30 cellular contexts compared by ENCODE assay signal in genomic region chr5:170885779-170886178, GRCh38. TPM values are rescaled to one million over a fixed set of nuclear protein-coding genes. Genes with fewer than 3 reads are reported as not detected.
DNase-seq lines count a peak whose midpoint lies in the region; ATAC-seq, FAIRE-seq and TF ChIP-seq lines count a peak whose summit lies in the region.
"Had no signal": no experiment of that assay in that cellular context is flagged by ENCODE, and none has a peak within 500 bp of the region (broad histone marks: within the 10 kb centered on the region; RNA-seq: fewer than 3 reads in every experiment).

No MANE protein-coding gene starts in this region.

- no peaks in the 10 kb centered on the region for H4K20me1 ChIP-seq in endothelial cell of umbilical vein (replicated peaks; ENCODE audit: control insufficient read depth, extremely low read depth, insufficient read depth, low read length)
- H4K20me1 ChIP-seq: BLaER1 had no signal

- H3K4me3 ChIP-seq in endothelial cell of umbilical vein (replicated peaks in 1 of 3; ENCODE audit: insufficient read depth in 1 of 3, low read depth in 1 of 3, low read length in 3 of 3) (no peak overlapping the region), lower leg skin (ENCODE audit: low read depth, poor library complexity, severe bottlenecking) (no peak overlapping the region), colonic mucosa (no peak overlapping the region)
- H3K4me3 ChIP-seq: adrenal gland, BLaER1, Peyer's patch, spleen, stomach, uterus had no signal

- H3K79me2 ChIP-seq in endothelial cell of umbilical vein (ENCODE audit: control insufficient read depth, insufficient read depth, low read length) = no peaks in the 10 kb centered on the region

- H3K4me2 ChIP-seq in endothelial cell of umbilical vein (ENCODE audit: insufficient read depth, low read length) = no peak overlapping the region
- H3K4me2 ChIP-seq: BLaER1 had no signal

- peak; percentile 71 for FAIRE-seq in endothelial cell of umbilical vein (lab: Jason Lieb, UNC)
- FAIRE-seq: G401.6 had no signal

- peaks cover 14% of the 10 kb centered on the region for H3K36me3 Mint-ChIP-seq in HFFc6 (ENCODE audit: low read depth)
- H3K36me3 Mint-ChIP-seq in activated T-cell treated with anti-CD3 and anti-CD28 coated beads, Interleukin-2, amount 50 U/mL, for 4 hours (ENCODE audit: insufficient read depth) = no peaks in the 10 kb centered on the region

- H3K4me1 Mint-ChIP-seq in HFFc6 (ENCODE audit: low read depth) = peaks cover 32% of the 10 kb centered on the region
- no peaks in the 10 kb centered on the region for H3K4me1 Mint-ChIP-seq in activated T-cell treated with anti-CD3 and anti-CD28 coated beads, Interleukin-2, amount 50 U/mL, for 4 hours (ENCODE audit: low read depth)
- H3K4me1 Mint-ChIP-seq: brain, natural killer cell had no signal

- no peaks in the 10 kb centered on the region for H3K27me3 Mint-ChIP-seq in HFFc6 (ENCODE audit: insufficient read depth)
- no peaks in the 10 kb centered on the region for H3K27me3 Mint-ChIP-seq in activated T-cell treated with anti-CD3 and anti-CD28 coated beads, Interleukin-2, amount 50 U/mL, for 4 hours (ENCODE audit: low read depth)
- H3K27me3 Mint-ChIP-seq: brain had no signal

- no peak overlapping the region for H3K4me3 Mint-ChIP-seq in HFFc6
- H3K4me3 Mint-ChIP-seq in activated T-cell treated with anti-CD3 and anti-CD28 coated beads, Interleukin-2, amount 50 U/mL, for 4 hours = no peak overlapping the region
- H3K4me3 Mint-ChIP-seq: activated CD8-positive, alpha-beta T cell treated with anti-CD3 and anti-CD28 coated beads for 36 hours; activated naive CD4-positive, alpha-beta T cell treated with anti-CD3 and anti-CD28 coated beads for 36 hours; brain; natural killer cell had no signal

- intact Hi-C loops in endothelial cell of umbilical vein (cut with micrococcal nuclease) = no loop called here
- intact Hi-C loops in lower leg skin (cut with DNase I; ENCODE audit: low total_unique reads) = no loop called here
- intact Hi-C loops in colonic mucosa (cut with DNase I) = no loop called here

- H3K27me3 ChIP-seq in endothelial cell of umbilical vein (ENCODE audit: control insufficient read depth in 2 of 2, insufficient read depth in 2 of 2, low read length in 2 of 2) (no peaks in the 10 kb centered on the region), colonic mucosa (no peaks in the 10 kb centered on the region)
- H3K27me3 ChIP-seq: adrenal gland, BLaER1, Peyer's patch, spleen, stomach, uterus had no signal

- H2AFZ ChIP-seq in endothelial cell of umbilical vein (ENCODE audit: low read depth, low read length) = no peak overlapping the region

- peak overlapping the region; percentile 48 for H3K27ac ChIP-seq in endothelial cell of umbilical vein (ENCODE audit: insufficient read depth, low read depth, low read length)
- no peak overlapping the region for H3K27ac ChIP-seq in colonic mucosa
- H3K27ac ChIP-seq: adrenal gland, BLaER1, Peyer's patch, spleen, uterus had no signal

- H3K4me1 ChIP-seq in endothelial cell of umbilical vein (ENCODE audit: control insufficient read depth, extremely low read depth, insufficient read depth, low read length) (peaks cover 3% of the 10 kb centered on the region), colonic mucosa (no peaks in the 10 kb centered on the region)
- H3K4me1 ChIP-seq: BLaER1, Peyer's patch, spleen, uterus had no signal

- TF ChIP-seq CTCF in HFFc6 (IDR thresholded peaks at IDR 0.05) (no peak), endothelial cell of umbilical vein (IDR thresholded peaks at IDR 0.05; ENCODE audit: extremely low read depth in 1 of 2, insufficient read depth in 1 of 2, low read depth in 1 of 2, low read length in 2 of 2) (no peak), lower leg skin (IDR thresholded peaks at IDR 0.05) (no peak), colonic mucosa (IDR thresholded peaks at IDR 0.05) (no peak)

- H3K27ac Mint-ChIP-seq in HFFc6 = peak overlapping the region; percentile 68
- H3K27ac Mint-ChIP-seq: activated CD8-positive, alpha-beta T cell treated with anti-CD3 and anti-CD28 coated beads for 36 hours; activated naive CD4-positive, alpha-beta T cell treated with anti-CD3 and anti-CD28 coated beads for 36 hours; natural killer cell had no signal

- dilution Hi-C loops in endothelial cell of umbilical vein (cut with MboI; ENCODE audit: extremely low pct_ligation_motif_present, low sequenced_read_pairs) = no loop called here

- CTCF ChIA-PET in endothelial cell of umbilical vein (lab: Charles Lee) = interaction anchor here (1.0 kb wide), 1 partner anchor 9 kb away, joined by 3 read pairs; no protein-coding TSS in a partner anchor

- WGBS in lower leg skin, 2 donors = 86 to 87% methylated on average over 2 of the region's 2 CpGs

- H3K9me1 ChIP-seq in endothelial cell of umbilical vein (replicated peaks; ENCODE audit: control insufficient read depth, extremely low read depth, insufficient read depth, low read length) = no peaks in the 10 kb centered on the region

- POLR2A ChIA-PET in endothelial cell of umbilical vein (lab: Charles Lee) = no interaction called here

- BruUV-seq in endothelial cell of umbilical vein (replicated peaks; lab: Mats Ljungman, UMichigan) = no TSS peak

- ATAC-seq in activated T-cell treated with anti-CD3 and anti-CD28 coated beads, Interleukin-2, amount 50 U/mL, for 4 hours = no peak
- ATAC-seq: activated CD8-positive, alpha-beta T cell treated with anti-CD3 and anti-CD28 coated beads for 36 hours; left ventricle myocardium superior; natural killer cell; right cardiac atrium had no signal

- H3K36me3 ChIP-seq in endothelial cell of umbilical vein (ENCODE audit: control insufficient read depth in 2 of 2, extremely low read depth in 1 of 2, insufficient read depth in 2 of 2, low read length in 2 of 2) (no peaks in the 10 kb centered on the region), colonic mucosa (no peaks in the 10 kb centered on the region)
- H3K36me3 ChIP-seq: adrenal gland, BLaER1, Peyer's patch, spleen, stomach, uterus had no signal

- H3K9me3 ChIP-seq in endothelial cell of umbilical vein (replicated peaks; ENCODE audit: control insufficient read depth, insufficient read depth, low read length) = no peaks in the 10 kb centered on the region
- H3K9me3 ChIP-seq in colonic mucosa = no peaks in the 10 kb centered on the region
- H3K9me3 ChIP-seq: adrenal gland, BLaER1, Peyer's patch, spleen, stomach, uterus had no signal

- H3K9me3 Mint-ChIP-seq in HFFc6 = no peaks in the 10 kb centered on the region
- no peaks in the 10 kb centered on the region for H3K9me3 Mint-ChIP-seq in activated T-cell treated with anti-CD3 and anti-CD28 coated beads, Interleukin-2, amount 50 U/mL, for 4 hours
- H3K9me3 Mint-ChIP-seq: activated CD8-positive, alpha-beta T cell treated with anti-CD3 and anti-CD28 coated beads for 36 hours; activated naive CD4-positive, alpha-beta T cell treated with anti-CD3 and anti-CD28 coated beads for 36 hours; brain; natural killer cell had no signal

- DNase-seq in HFFc6 (no peak), endothelial cell of umbilical vein (ENCODE audit: low read depth, low spot score) (peak; percentile 52), lung microvascular endothelial cell (ENCODE audit: low read depth in 2 of 2) (peak; percentile 3 to 39), renal cortical epithelial cell (ENCODE audit: low read depth) (peak; percentile 77), lower leg skin (ENCODE audit: low spot score in 2 of 2) (no peak), colonic mucosa (no peak), NCI-H510A treated with DMSO at 0.1 percent for 48 hours (lab: John Stamatoyannopoulos, UW) (no peak)
- DNase-seq in activated T-cell treated with anti-CD3 and anti-CD28 coated beads, Interleukin-2, amount 50 U/mL, for 4 hours = no peak
- DNase-seq: activated CD4-positive, CD25-positive, alpha-beta regulatory T cell treated with anti-CD3 and anti-CD28 coated beads, Interleukin-2, amount 50 U/mL, for 72 hours; activated CD8-positive, alpha-beta memory T cell treated with anti-CD3 and anti-CD28 coated beads, Interleukin-2, amount 50 U/mL, for 48 hours; activated CD8-positive, alpha-beta T cell treated with anti-CD3 and anti-CD28 coated beads for 36 hours; activated naive CD4-positive, alpha-beta T cell treated with anti-CD3 and anti-CD28 coated beads for 36 hours; adrenal gland; glutamatergic neuron; HCEC 1CT; Karpas-422; left ventricle myocardium superior; natural killer cell; NCI-H146; NCI-H748 treated with DMSO at 0.1 percent for 48 hours; Peyer's patch; right cardiac atrium; SHP77; spleen; stomach; T-helper 2 cell; uterus had no signal

- TF ChIP-seq POLR2A in endothelial cell of umbilical vein (IDR thresholded peaks at IDR 0.05; ENCODE audit: low read depth, low read length) (no peak), lower leg skin (IDR thresholded peaks at IDR 0.05) (no peak)

- H3K9ac ChIP-seq in endothelial cell of umbilical vein (replicated peaks; ENCODE audit: extremely low read depth, insufficient read depth, low read length) = no peak overlapping the region
- no peak overlapping the region for H3K9ac ChIP-seq in colonic mucosa (ENCODE audit: low read depth in 2 of 2, low read length in 2 of 2)
- H3K9ac ChIP-seq: BLaER1 had no signal

TF ChIP-seq in endothelial cell of umbilical vein, 7 proteins besides CTCF, POLR2A, EP300 and RAD21 (continues in another document):
- TF ChIP-seq JUN (IDR thresholded peaks at IDR 0.05; ENCODE audit: borderline replicate concordance, insufficient read depth, insufficient read length, low read depth) (no peak), GATA2 (IDR thresholded peaks at IDR 0.05; ENCODE audit: insufficient read depth, insufficient read length, low read depth, low read length) (no peak), MYC (IDR thresholded peaks at IDR 0.05; ENCODE audit: low read depth, low read length) (no peak), FOS (IDR thresholded peaks at IDR 0.05; ENCODE audit: borderline replicate concordance, insufficient read depth, low read length) (no peak), EZH2 (IDR thresholded peaks at IDR 0.05; ENCODE audit: borderline replicate concordance, low read depth, low read length, severe bottlenecking) (no peak)

RNA-seq across cellular contexts. Expression of gene RANBP17, which starts 24.0 kb away (rescaled TPM):
- total RNA-seq in HFFc6 (2021; fragmentation: NEBNext Ultra II Directional; extraction: Animal tissue kit (Norgen Biotek cat#: 25700)) = 1 to 10 TPM; 3.3 to 7.2 (median 4.9) TPM
- total RNA-seq in endothelial cell of umbilical vein (13.6 and 17.1 TPM in 2 replicates), lung microvascular endothelial cell (4.0 and 4.8 TPM in 2 replicates), renal cortical epithelial cell (5.7 and 9.6 TPM in 2 replicates), lower leg skin (1 to 10 TPM in 2 of 4 donors, under 1 TPM in 2; 0.38 to 5.1 (median 1.4) TPM), colonic mucosa (1 to 10 TPM; 7.9 to 9.4 TPM)
- polyA plus RNA-seq in endothelial cell of umbilical vein = 5.6 and 6.1 TPM in 2 replicates
- polyA plus RNA-seq in endothelial cell of umbilical vein (2011; cell fraction: cytosol; rRNA removed) = 3.4 and 3.8 TPM in 2 replicates
- polyA plus RNA-seq in endothelial cell of umbilical vein (2011; cell fraction: nucleus; rRNA removed) = 35.5 and 37.9 TPM in 2 replicates
- 4.7 and 6.3 TPM in 2 replicates for polyA plus RNA-seq in endothelial cell of umbilical vein (2012)
- polyA minus RNA-seq in endothelial cell of umbilical vein = 28.3 and 33.3 TPM in 2 replicates
- 5.8 TPM for polyA minus RNA-seq in endothelial cell of umbilical vein (2011; cell fraction: cytosol; rRNA and poly(A)+ RNA removed)
- polyA minus RNA-seq in endothelial cell of umbilical vein (2011; cell fraction: nucleus; rRNA and poly(A)+ RNA removed) = 87.4 and 135 TPM in 2 replicates
- under 1 TPM in 1 of 3 donors, not detected in 2; 0.34 TPM for total RNA-seq in activated T-cell treated with anti-CD3 and anti-CD28 coated beads, Interleukin-2, amount 50 U/mL, for 4 hours
- total RNA-seq: activated CD8-positive, alpha-beta T cell treated with anti-CD3 and anti-CD28 coated beads for 36 hours; activated naive CD4-positive, alpha-beta T cell treated with anti-CD3 and anti-CD28 coated beads for 36 hours had no signal

Comparison
In these comparisons a context has a peak if more than half of its experiments do, and no peak if none do; other contexts are left out.
1. DNase-seq: peak in endothelial cell of umbilical vein (single experiment), lung microvascular endothelial cell (2 of 2) and renal cortical epithelial cell (single experiment); none in HFFc6 (single experiment), lower leg skin (0 of 2), colonic mucosa (single experiment), activated T-cell treated with anti-CD3 and anti-CD28 coated beads, Interleukin-2, amount 50 U/mL, for 4 hours (single experiment) and NCI-H510A treated with DMSO at 0.1 percent for 48 hours (single experiment).